15 cellular contexts compared by ENCODE assay signal in genomic region chr18:21484851-21485636, GRCh38.
DNase-seq lines count a peak whose midpoint lies in the region; ATAC-seq and TF ChIP-seq lines count a peak whose summit lies in the region.
"Had no signal": no experiment of that assay in that cellular context is flagged by ENCODE, and none has a peak within 500 bp of the region (broad histone marks: within the 10 kb centered on the region; RNA-seq: fewer than 3 reads in every experiment).

No MANE protein-coding gene starts in this region.

- H3K9me3 ChIP-seq in GM23248 (ENCODE audit: low read depth), result no peaks in the 10 kb centered on the region
- H3K9me3 ChIP-seq in suprapubic skin, result no peaks in the 10 kb centered on the region
- no peaks in the 10 kb centered on the region for H3K9me3 ChIP-seq in left lung
- H3K9me3 ChIP-seq: HAP-1 had no signal

- H3K4me1 Mint-ChIP-seq in neural crest cell, result peaks cover 24% of the 10 kb centered on the region

- 0 out of 2 replicates have a peak overlapping the region, but pooled peaks have one; percentile 3 for H2AFZ ChIP-seq in GM23248

- no peak for TF ChIP-seq CTCF in neural crest cell (conservative IDR thresholded peaks at IDR 0.05)
- no peak for TF ChIP-seq CTCF in GM13976 (IDR thresholded peaks at IDR 0.05; ENCODE audit: borderline replicate concordance, control extremely low read depth, extremely low read depth, insufficient read depth, missing control alignments)
- TF ChIP-seq CTCF in suprapubic skin (IDR thresholded peaks at IDR 0.05), result no peak
- TF ChIP-seq CTCF in left lung (IDR thresholded peaks at IDR 0.05), result no peak

- H3K27me3 ChIP-seq in GM23248 (replicated peaks; ENCODE audit: insufficient read depth) (no peaks in the 10 kb centered on the region), suprapubic skin (no peaks in the 10 kb centered on the region), left lung (no peaks in the 10 kb centered on the region)
- H3K27me3 ChIP-seq: foreskin keratinocyte had no signal

- no peaks in the 10 kb centered on the region for H3K79me2 ChIP-seq in GM23248 (ENCODE audit: insufficient read depth)

- in situ Hi-C loops in GM23248 (cut with MboI) (no loop called here), GM13976 (cut with MboI; ENCODE audit: low sequenced_read_pairs, unreplicated experiment) (no loop called here)

- H3K9me2 ChIP-seq in GM23248 (ENCODE audit: insufficient read depth), result no peaks in the 10 kb centered on the region

- no peak overlapping the region for H3K27ac ChIP-seq in GM23248
- H3K27ac ChIP-seq in caudate nucleus (ENCODE audit: low read depth, low read length), result peak overlapping the region; percentile 82
- H3K27ac ChIP-seq in suprapubic skin, result no peak overlapping the region
- H3K27ac ChIP-seq in left lung, result no peak overlapping the region
- H3K27ac ChIP-seq: foreskin keratinocyte had no signal

- TF ChIP-seq EP300 in suprapubic skin (IDR thresholded peaks at IDR 0.05), result no peak

- 73 to 74% methylated on average over 7 of the region's 7 CpGs for WGBS in GM23248 (ENCODE audit: low coverage in 1 of 2, low lambda C conversion rate in 2 of 2, missing lambda C conversion rate in 2 of 2), 2 experiments
- 55% methylated on average over 7 of the region's 7 CpGs for WGBS in suprapubic skin

- peak overlapping the region; percentile 3 for H3K4me2 ChIP-seq in GM23248 (ENCODE audit: unreplicated experiment)

- peaks cover 10% of the 10 kb centered on the region for H3K4me1 ChIP-seq in GM23248 (ENCODE audit: insufficient read depth)
- no peaks in the 10 kb centered on the region for H3K4me1 ChIP-seq in suprapubic skin
- no peaks in the 10 kb centered on the region for H3K4me1 ChIP-seq in left lung
- H3K4me1 ChIP-seq: foreskin keratinocyte had no signal

- ATAC-seq in left lung, result no peak
- ATAC-seq: activated naive CD4-positive, alpha-beta T cell treated with anti-CD3 and anti-CD28 coated beads, Interleukin-2, amount 50 U/mL, for 72 hours; foreskin keratinocyte had no signal

- H4K20me1 ChIP-seq in GM23248 (ENCODE audit: insufficient read depth), result no peaks in the 10 kb centered on the region

- peaks cover 18% of the 10 kb centered on the region for H3K36me3 Mint-ChIP-seq in neural crest cell (ENCODE audit: low read depth)
- H3K36me3 Mint-ChIP-seq: activated naive CD4-positive, alpha-beta T cell treated with anti-CD3 and anti-CD28 coated beads, Interleukin-2, amount 50 U/mL, for 72 hours had no signal

- H3K4me3 ChIP-seq in GM23248 (no peak overlapping the region), suprapubic skin (no peak overlapping the region), left lung (no peak overlapping the region)
- H3K4me3 ChIP-seq: HAP-1 had no signal

- no peak for TF ChIP-seq POLR2A in suprapubic skin (IDR thresholded peaks at IDR 0.05)

- no peaks in the 10 kb centered on the region for H3K36me3 ChIP-seq in GM23248 (ENCODE audit: low read depth)
- H3K36me3 ChIP-seq in suprapubic skin, result no peaks in the 10 kb centered on the region
- H3K36me3 ChIP-seq in left lung, result no peaks in the 10 kb centered on the region
- H3K36me3 ChIP-seq: HAP-1 had no signal

- intact Hi-C loops in left lung (cut with DNase I), result no loop called here

- DNase-seq in GM23248, result peak; percentile 41
- peak; percentile 24 for DNase-seq in NCI-H69 (lab: John Stamatoyannopoulos, UW)
- DNase-seq in caudate nucleus (lab: John Stamatoyannopoulos, UW), result peak in 2 of 61 donors; percentile 25 to 47
- DNase-seq in neural crest cell (ENCODE audit: low read depth, low spot score), result no peak
- DNase-seq in GM13976 (ENCODE audit: low spot score), result no peak
- no peak for DNase-seq in suprapubic skin (ENCODE audit: low spot score in 2 of 2)
- no peak for DNase-seq in left lung
- DNase-seq in stimulated activated CD4-positive, alpha-beta T cell treated with anti-CD3 and anti-CD28 coated beads, Interleukin-15, amount 100 ng/mL, for 24 hours, result no peak
- DNase-seq: cortex of kidney, NCI-H146, NCI-H748 treated with DMSO at 0.1 percent for 48 hours, SIG-M5 had no signal

- no peak overlapping the region for H3K4me3 Mint-ChIP-seq in neural crest cell

- H3K9ac ChIP-seq in GM23248, result no peak overlapping the region

- H3K27me3 Mint-ChIP-seq in neural crest cell (ENCODE audit: low read depth), result no peaks in the 10 kb centered on the region

- H3K9me3 Mint-ChIP-seq in neural crest cell, result no peaks in the 10 kb centered on the region
- H3K9me3 Mint-ChIP-seq: activated naive CD4-positive, alpha-beta T cell treated with anti-CD3 and anti-CD28 coated beads, Interleukin-2, amount 50 U/mL, for 72 hours had no signal

- H3K27ac Mint-ChIP-seq in neural crest cell (ENCODE audit: unreplicated experiment), result peak overlapping the region; percentile 25
- H3K27ac Mint-ChIP-seq: activated naive CD4-positive, alpha-beta T cell treated with anti-CD3 and anti-CD28 coated beads, Interleukin-2, amount 50 U/mL, for 72 hours had no signal

- H3F3A ChIP-seq in GM23248 (ENCODE audit: insufficient read depth), result peaks cover 3% of the 10 kb centered on the region; the same call in 1 of the 2 replicates

Comparison
In these comparisons a context has a peak if more than half of its experiments do, and no peak if none do; other contexts are left out.
1. DNase-seq: peak in GM23248 (single experiment) and NCI-H69 (single experiment); none in neural crest cell (single experiment), GM13976 (single experiment), suprapubic skin (0 of 2), left lung (0 of 2) and stimulated activated CD4-positive, alpha-beta T cell treated with anti-CD3 and anti-CD28 coated beads, Interleukin-15, amount 100 ng/mL, for 24 hours (single experiment).